In the genomic region with DNA sequence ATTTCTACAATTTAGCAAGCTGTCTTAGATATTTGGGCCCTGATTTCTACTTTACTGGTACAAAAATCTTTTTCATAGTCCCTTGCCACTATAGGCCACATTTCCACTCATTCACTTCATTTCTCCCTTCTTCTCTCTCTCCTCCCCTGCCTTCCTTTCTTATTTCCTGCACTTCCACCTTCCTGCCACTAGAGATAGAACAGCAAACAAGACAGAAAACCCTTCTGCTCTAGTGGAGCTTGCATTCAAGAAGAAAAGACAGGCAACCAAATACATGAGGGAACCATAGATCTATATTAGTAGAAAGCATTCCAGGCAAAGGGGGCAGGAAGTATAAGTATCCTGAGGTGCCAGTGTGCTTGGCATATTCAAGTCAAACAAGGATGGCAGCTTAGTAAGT, we compare ENCODE assay signal across 17 cellular contexts.
DNase-seq lines count a peak whose midpoint lies in the region; ATAC-seq and TF ChIP-seq lines count a peak whose summit lies in the region.
"Had no signal": no experiment of that assay in that cellular context is flagged by ENCODE, and none has a peak within 500 bp of the region (broad histone marks: within the 10 kb centered on the region; RNA-seq: fewer than 3 reads in every experiment).

No MANE protein-coding gene starts in this region.

- no peak overlapping the region for H3K4me3 Mint-ChIP-seq in CD8-positive, alpha-beta memory T cell
- H3K4me3 Mint-ChIP-seq: dendritic cell treated with granulocyte-macrophage colony-stimulating factor and Interleukin-4, amounts not matched to agents 40 ng/mL and 50 ng/mL, for 4 days had no signal

- H3K4me3 ChIP-seq in DOHH2 (ENCODE audit: low read length) (no peak overlapping the region), PC-9 (no peak overlapping the region), kidney epithelial cell (ENCODE audit: low read depth, low read length) (no peak overlapping the region)
- H3K4me3 ChIP-seq in CD8-positive, alpha-beta memory T cell (ENCODE audit: low read length) = no peak overlapping the region
- H3K4me3 ChIP-seq: hepatocyte, psoas muscle had no signal

- intact Hi-C loops in PC-9 (cut with micrococcal nuclease; ENCODE audit: unreplicated experiment) = no loop called here

- no peaks in the 10 kb centered on the region for H3K9me3 ChIP-seq in DOHH2 (ENCODE audit: control insufficient read depth, insufficient read depth, low read length)
- no peaks in the 10 kb centered on the region for H3K9me3 ChIP-seq in PC-9 (ENCODE audit: insufficient read depth, low read depth)
- H3K9me3 ChIP-seq in CD8-positive, alpha-beta memory T cell (ENCODE audit: low read length) = no peaks in the 10 kb centered on the region
- H3K9me3 ChIP-seq: psoas muscle had no signal

- in situ Hi-C loops in KBM-7 (cut with MboI; ENCODE audit: low pct_unique_long_range_greater_than_20kb, low sequenced_read_pairs) = no loop called here

- ATAC-seq in HG03025 (IDR thresholded peaks at IDR 0.05; ENCODE audit: low FRiP score, unreplicated experiment) (no peak), GM18907 (IDR thresholded peaks at IDR 0.05; ENCODE audit: unreplicated experiment) (no peak)
- ATAC-seq: left lobe of liver, psoas muscle had no signal

- H3K36me3 ChIP-seq in DOHH2 (ENCODE audit: control insufficient read depth, low read length) = no peaks in the 10 kb centered on the region
- no peaks in the 10 kb centered on the region for H3K36me3 ChIP-seq in PC-9 (ENCODE audit: low read depth)
- H3K36me3 ChIP-seq in kidney epithelial cell (ENCODE audit: control insufficient read depth, insufficient read depth, low read length) = no peaks in the 10 kb centered on the region
- no peaks in the 10 kb centered on the region for H3K36me3 ChIP-seq in CD8-positive, alpha-beta memory T cell (ENCODE audit: insufficient read depth, low read length)

- DNase-seq in KBM-7 = peak; percentile 4
- DNase-seq in PC-9 = no peak
- DNase-seq in kidney epithelial cell (ENCODE audit: low read depth) = no peak
- no peak for DNase-seq in putamen (ENCODE audit: low spot score)
- DNase-seq in CD8-positive, alpha-beta memory T cell = no peak
- DNase-seq: activated CD4-positive, CD25-positive, alpha-beta regulatory T cell; activated gamma-delta T cell; C1 segment of cervical spinal cord; NCI-H2107; psoas muscle; SW 1271 had no signal

- H3K27ac Mint-ChIP-seq in CD8-positive, alpha-beta memory T cell = no peak overlapping the region
- H3K27ac Mint-ChIP-seq: dendritic cell treated with granulocyte-macrophage colony-stimulating factor and Interleukin-4, amounts not matched to agents 40 ng/mL and 50 ng/mL, for 4 days had no signal

- POLR2A ChIA-PET in PC-9 (lab: Charles Lee; ENCODE audit: unreplicated experiment) = no interaction called here
- POLR2A ChIA-PET in CD8-positive, alpha-beta memory T cell (lab: Charles Lee) = no interaction called here

- H3K4me2 ChIP-seq in DOHH2 (ENCODE audit: low read length) (no peak overlapping the region), PC-9 (no peak overlapping the region)
- H3K4me2 ChIP-seq: hepatocyte had no signal

- no peaks in the 10 kb centered on the region for H3K79me2 ChIP-seq in DOHH2 (ENCODE audit: control insufficient read depth, low read length)
- H3K79me2 ChIP-seq in PC-9 (ENCODE audit: low read depth) = no peaks in the 10 kb centered on the region
- H3K79me2 ChIP-seq: hepatocyte had no signal

- H4K20me1 ChIP-seq in DOHH2 (ENCODE audit: control insufficient read depth, insufficient read depth, low read depth, low read length) (no peaks in the 10 kb centered on the region), PC-9 (ENCODE audit: insufficient read depth) (no peaks in the 10 kb centered on the region)

- CTCF ChIA-PET in PC-9 (lab: Charles Lee) = no interaction called here
- CTCF ChIA-PET in CD8-positive, alpha-beta memory T cell (lab: Charles Lee) = no interaction called here

- TF ChIP-seq CTCF in DOHH2 (IDR thresholded peaks at IDR 0.05; ENCODE audit: low read depth, low read length, poor library complexity, severe bottlenecking) (peak; percentile 42), PC-9 (conservative IDR thresholded peaks at IDR 0.05) (peak; percentile 35; the same call in 1 of the 2 replicates), kidney epithelial cell (IDR thresholded peaks at IDR 0.05; ENCODE audit: insufficient read depth, low read length, poor library complexity, severe bottlenecking) (peak; percentile 37)

- H3K4me1 Mint-ChIP-seq in CD8-positive, alpha-beta memory T cell = no peaks in the 10 kb centered on the region

- H3K4me1 ChIP-seq in DOHH2 (ENCODE audit: control insufficient read depth, low read length) (no peaks in the 10 kb centered on the region), PC-9 (replicated peaks; ENCODE audit: insufficient read depth) (no peaks in the 10 kb centered on the region)
- no peaks in the 10 kb centered on the region for H3K4me1 ChIP-seq in CD8-positive, alpha-beta memory T cell (ENCODE audit: insufficient read depth, low read length)
- H3K4me1 ChIP-seq: psoas muscle had no signal

- BruUV-seq in PC-9 (replicated peaks; lab: Mats Ljungman, UMichigan) = no TSS peak

- H2AFZ ChIP-seq in PC-9 = no peak overlapping the region
- H2AFZ ChIP-seq: hepatocyte had no signal

- H3F3A ChIP-seq in DOHH2 (ENCODE audit: control insufficient read depth, insufficient read depth) = no peaks in the 10 kb centered on the region
- H3F3A ChIP-seq in PC-9 (ENCODE audit: insufficient read depth, low read depth) = no peaks in the 10 kb centered on the region

- no peaks in the 10 kb centered on the region for H3K27me3 Mint-ChIP-seq in CD8-positive, alpha-beta memory T cell
- H3K27me3 Mint-ChIP-seq: dendritic cell treated with granulocyte-macrophage colony-stimulating factor and Interleukin-4, amounts not matched to agents 40 ng/mL and 50 ng/mL, for 4 days had no signal

- no peaks in the 10 kb centered on the region for H3K36me3 Mint-ChIP-seq in CD8-positive, alpha-beta memory T cell

- H3K27me3 ChIP-seq in DOHH2 (ENCODE audit: control insufficient read depth, low read length) (no peaks in the 10 kb centered on the region), PC-9 (ENCODE audit: insufficient read depth, low read depth) (no peaks in the 10 kb centered on the region), kidney epithelial cell (ENCODE audit: control insufficient read depth, insufficient read depth, low read length) (no peaks in the 10 kb centered on the region)
- H3K27me3 ChIP-seq in CD8-positive, alpha-beta memory T cell (ENCODE audit: insufficient read depth, low read length, poor library complexity, severe bottlenecking) = no peaks in the 10 kb centered on the region
- H3K27me3 ChIP-seq: hepatocyte had no signal

- no peak overlapping the region for H3K27ac ChIP-seq in DOHH2 (ENCODE audit: low read depth, low read length)
- no peak overlapping the region for H3K27ac ChIP-seq in PC-9
- no peak overlapping the region for H3K27ac ChIP-seq in CD8-positive, alpha-beta memory T cell (ENCODE audit: low read depth, low read length)
- H3K27ac ChIP-seq: hepatocyte, psoas muscle had no signal

- peaks cover 0 to 8% (median 3%) of the 10 kb centered on the region in 5 donors for H3K9me3 Mint-ChIP-seq in CD8-positive, alpha-beta memory T cell

- H3K9me2 ChIP-seq in DOHH2 (replicated peaks; ENCODE audit: control insufficient read depth, low read length) (no peaks in the 10 kb centered on the region), PC-9 (ENCODE audit: insufficient read depth) (no peaks in the 10 kb centered on the region)
